ENCODE assay signal across 11 cellular contexts in the genomic region with DNA sequence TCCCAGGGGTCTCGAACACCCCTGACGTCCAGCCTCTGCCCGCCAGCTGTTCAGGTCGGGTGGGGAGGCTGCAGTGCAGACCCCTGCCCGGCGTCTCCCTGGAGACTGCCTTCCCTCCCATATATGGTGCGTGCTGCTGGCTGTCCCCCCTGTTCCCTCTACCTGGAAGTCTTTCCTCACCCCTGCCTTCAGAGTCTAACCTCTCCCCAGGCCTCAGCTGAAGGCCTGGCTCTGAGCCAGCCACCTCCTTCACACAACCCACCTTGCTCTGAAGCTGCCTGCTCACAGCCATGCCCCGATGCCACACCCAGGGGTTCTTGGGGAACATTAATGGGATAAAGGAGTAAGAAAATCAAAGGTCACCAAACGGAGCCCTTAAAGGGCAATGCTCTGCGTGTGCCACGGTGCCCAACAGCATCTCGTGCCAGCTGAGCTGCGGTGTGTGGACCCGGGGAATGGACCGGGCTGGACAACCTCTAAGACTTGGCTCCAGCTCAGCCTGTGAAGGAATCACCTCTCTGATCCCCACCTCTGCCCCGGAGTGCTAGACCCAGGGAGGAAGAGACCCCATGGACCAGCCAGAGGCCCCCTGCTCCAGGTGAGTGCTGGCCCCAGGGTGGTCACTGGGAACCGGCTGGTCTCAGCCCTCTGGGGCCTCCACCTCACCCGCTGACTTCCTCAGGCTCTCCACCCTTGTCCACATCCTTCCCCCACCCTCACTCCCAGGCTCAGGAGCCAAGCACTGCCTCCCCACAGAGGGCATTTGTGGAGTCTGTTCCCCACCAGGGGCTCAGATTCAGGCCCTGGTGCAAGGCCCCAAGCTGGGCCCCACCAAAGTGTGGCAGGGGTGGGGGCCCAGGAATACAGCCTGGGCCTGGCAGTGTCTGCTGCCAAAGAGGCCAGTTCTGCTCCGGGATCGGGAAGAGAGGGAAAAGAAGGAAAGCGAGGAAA. TPM values are rescaled to one million over a fixed set of nuclear protein-coding genes. Genes with fewer than 3 reads are reported as not detected.
DNase-seq lines count a peak whose midpoint lies in the region; ATAC-seq and TF ChIP-seq lines count a peak whose summit lies in the region.
"Had no signal": no experiment of that assay in that cellular context is flagged by ENCODE, and none has a peak within 500 bp of the region (broad histone marks: within the 10 kb centered on the region; RNA-seq: fewer than 3 reads in every experiment).

Gene NLRP6 (plus strand): TSS at position 407 of the 951 bp plus-strand sequence. CDS start 163 bp downstream, at position 570.

- H3K9me3 ChIP-seq in lower lobe of right lung = no peaks in the 10 kb centered on the region
- peaks cover 1% of the 10 kb centered on the region for H3K9me3 ChIP-seq in thymus (ENCODE audit: control insufficient read depth)
- H3K9me3 ChIP-seq in SJCRH30 (replicated peaks) = 0 out of 2 replicates have a peak, but pooled peaks cover 4% of the 10 kb centered on the region
- H3K9me3 ChIP-seq: BE2C had no signal

- DNase-seq in activated naive CD4-positive, alpha-beta T cell treated with anti-CD3 and anti-CD28 coated beads, Interleukin-2, amount 10 ng/mL, durations not matched to agents 7 days and 5 days = peak; percentile 35
- DNase-seq in activated naive CD4-positive, alpha-beta T cell treated with Interleukin-2 at 50 U/mL for 16 hours = no peak
- DNase-seq in activated T-helper 2 cell treated with anti-CD3 and anti-CD28 coated beads, Interferon-gamma antibody, Interleukin-2, Interleukin-4, amounts not matched to agents 10 μg/mL and 5 μg/mL and 100 μg/mL, durations not matched to agents 14 hours and 24 hours and 36 hours (ENCODE audit: low spot score) = no peak
- DNase-seq in lower lobe of right lung (no peak), NCI-H446 (lab: John Stamatoyannopoulos, UW) (no peak), SJCRH30 (no peak)
- DNase-seq: BE2C, brain microvascular endothelial cell, mesenchymal stem cell had no signal

- peaks cover 52% of the 10 kb centered on the region for H3K4me1 Mint-ChIP-seq in activated naive CD4-positive, alpha-beta T cell treated with anti-CD3 and anti-CD28 coated beads, Interleukin-2, amount 10 ng/mL, durations not matched to agents 7 days and 5 days
- peaks cover 32% of the 10 kb centered on the region for H3K4me1 Mint-ChIP-seq in activated T-helper 2 cell treated with anti-CD3 and anti-CD28 coated beads, Interferon-gamma antibody, Interleukin-2, Interleukin-4, amounts not matched to agents 10 μg/mL and 5 μg/mL and 100 μg/mL, durations not matched to agents 14 hours and 24 hours and 36 hours (ENCODE audit: low read depth)

- intact Hi-C loops in activated T-helper 2 cell treated with anti-CD3 and anti-CD28 coated beads, Interferon-gamma antibody, Interleukin-2, Interleukin-4, amounts not matched to agents 10 μg/mL and 5 μg/mL and 100 μg/mL, durations not matched to agents 14 hours and 24 hours and 36 hours (cut with micrococcal nuclease) = no loop called here
- intact Hi-C loops in lower lobe of right lung (cut with DNase I) = no loop called here

- peaks cover 84% of the 10 kb centered on the region for H3K27me3 Mint-ChIP-seq in activated naive CD4-positive, alpha-beta T cell treated with anti-CD3 and anti-CD28 coated beads, Interleukin-2, amount 10 ng/mL, durations not matched to agents 7 days and 5 days
- peaks cover 53% of the 10 kb centered on the region for H3K27me3 Mint-ChIP-seq in activated T-helper 2 cell treated with anti-CD3 and anti-CD28 coated beads, Interferon-gamma antibody, Interleukin-2, Interleukin-4, amounts not matched to agents 10 μg/mL and 5 μg/mL and 100 μg/mL, durations not matched to agents 14 hours and 24 hours and 36 hours (ENCODE audit: low read depth)

- CTCF ChIA-PET in activated naive CD4-positive, alpha-beta T cell treated with anti-CD3 and anti-CD28 coated beads, Interleukin-2, amount 10 ng/mL, durations not matched to agents 7 days and 5 days (lab: Charles Lee) = interaction anchor here (0.8 to 6.6 kb wide), 3 partner anchors 11 to 29 kb away, joined by 3 to 49 read pairs (median 4); partner anchors contain the start of gene IFITM2

- ATAC-seq in lower lobe of right lung (peak in 1 of 2 donors; percentile 10), GM19023 (IDR thresholded peaks at IDR 0.05; ENCODE audit: unreplicated experiment) (no peak)

- peak within 1 kb of the TSS; percentile 96 for H3K27ac Mint-ChIP-seq in activated naive CD4-positive, alpha-beta T cell treated with anti-CD3 and anti-CD28 coated beads, Interleukin-2, amount 10 ng/mL, durations not matched to agents 7 days and 5 days
- peak within 1 kb of the TSS; percentile 10 for H3K27ac Mint-ChIP-seq in activated T-helper 2 cell treated with anti-CD3 and anti-CD28 coated beads, Interferon-gamma antibody, Interleukin-2, Interleukin-4, amounts not matched to agents 10 μg/mL and 5 μg/mL and 100 μg/mL, durations not matched to agents 14 hours and 24 hours and 36 hours

- H3K4me3 Mint-ChIP-seq in activated naive CD4-positive, alpha-beta T cell treated with anti-CD3 and anti-CD28 coated beads, Interleukin-2, amount 10 ng/mL, durations not matched to agents 7 days and 5 days = peak within 1 kb of the TSS; percentile 88
- H3K4me3 Mint-ChIP-seq in activated T-helper 2 cell treated with anti-CD3 and anti-CD28 coated beads, Interferon-gamma antibody, Interleukin-2, Interleukin-4, amounts not matched to agents 10 μg/mL and 5 μg/mL and 100 μg/mL, durations not matched to agents 14 hours and 24 hours and 36 hours (ENCODE audit: low read depth) = peak within 1 kb of the TSS; percentile 79

- TF ChIP-seq CTCF in lower lobe of right lung (IDR thresholded peaks at IDR 0.05) = no peak

- H3K27ac ChIP-seq in lower lobe of right lung (no peak within 1 kb of the TSS), thymus (ENCODE audit: low read depth) (peak within 1 kb of the TSS; percentile 18), SJCRH30 (no peak within 1 kb of the TSS)
- H3K27ac ChIP-seq: brain microvascular endothelial cell had no signal

- H3K36me3 ChIP-seq in lower lobe of right lung = no peaks in the 10 kb centered on the region
- no peaks in the 10 kb centered on the region for H3K36me3 ChIP-seq in thymus (ENCODE audit: control insufficient read depth, insufficient read depth)
- no peaks in the 10 kb centered on the region for H3K36me3 ChIP-seq in SJCRH30
- H3K36me3 ChIP-seq: BE2C, brain microvascular endothelial cell had no signal

- WGBS in thymus = 93% methylated on average over 21 of the region's 21 CpGs

- H3K4me1 ChIP-seq in lower lobe of right lung (peaks cover 42% of the 10 kb centered on the region), thymus (ENCODE audit: control insufficient read depth, insufficient read depth, low read length) (no peaks in the 10 kb centered on the region), SJCRH30 (no peaks in the 10 kb centered on the region)
- H3K4me1 ChIP-seq: BE2C had no signal

- H3K9me3 Mint-ChIP-seq in activated naive CD4-positive, alpha-beta T cell treated with anti-CD3 and anti-CD28 coated beads, Interleukin-2, amount 10 ng/mL, durations not matched to agents 7 days and 5 days = peaks cover 10% of the 10 kb centered on the region
- H3K9me3 Mint-ChIP-seq in activated T-helper 2 cell treated with anti-CD3 and anti-CD28 coated beads, Interferon-gamma antibody, Interleukin-2, Interleukin-4, amounts not matched to agents 10 μg/mL and 5 μg/mL and 100 μg/mL, durations not matched to agents 14 hours and 24 hours and 36 hours = peaks cover 11% of the 10 kb centered on the region

- H3K36me3 Mint-ChIP-seq in activated naive CD4-positive, alpha-beta T cell treated with anti-CD3 and anti-CD28 coated beads, Interleukin-2, amount 10 ng/mL, durations not matched to agents 7 days and 5 days = peaks cover 57% of the 10 kb centered on the region
- peaks cover 24% of the 10 kb centered on the region for H3K36me3 Mint-ChIP-seq in activated T-helper 2 cell treated with anti-CD3 and anti-CD28 coated beads, Interferon-gamma antibody, Interleukin-2, Interleukin-4, amounts not matched to agents 10 μg/mL and 5 μg/mL and 100 μg/mL, durations not matched to agents 14 hours and 24 hours and 36 hours (ENCODE audit: low read depth)

- H3K27me3 ChIP-seq in lower lobe of right lung (ENCODE audit: low read depth) (peaks cover 53% of the 10 kb centered on the region), thymus (ENCODE audit: control insufficient read depth, insufficient read depth) (peaks cover 48% of the 10 kb centered on the region), SJCRH30 (no peaks in the 10 kb centered on the region)

- H3K4me3 ChIP-seq in lower lobe of right lung = peak within 1 kb of the TSS; percentile 46
- H3K4me3 ChIP-seq in thymus (ENCODE audit: low read length) = peak within 1 kb of the TSS; percentile 41
- H3K4me3 ChIP-seq in SJCRH30 = no peak within 1 kb of the TSS

RNA-seq across cellular contexts. Expression of gene NLRP6, which starts in this region (rescaled TPM):
- total RNA-seq in activated T-helper 2 cell treated with anti-CD3 and anti-CD28 coated beads, Interferon-gamma antibody, Interleukin-2, Interleukin-4, amounts not matched to agents 10 μg/mL and 5 μg/mL and 100 μg/mL, durations not matched to agents 14 hours and 24 hours and 36 hours = 0.97 and 1.1 TPM in 2 replicates
- total RNA-seq in lower lobe of right lung = 1.3 TPM
- polyA plus RNA-seq in thymus = 2.2 TPM
- total RNA-seq in SJCRH30 (2014; rRNA removed; shearing (Covaris generic)) = not detected in 2 replicates
